ENCODE assay signal across 14 cellular contexts in the genomic region with DNA sequence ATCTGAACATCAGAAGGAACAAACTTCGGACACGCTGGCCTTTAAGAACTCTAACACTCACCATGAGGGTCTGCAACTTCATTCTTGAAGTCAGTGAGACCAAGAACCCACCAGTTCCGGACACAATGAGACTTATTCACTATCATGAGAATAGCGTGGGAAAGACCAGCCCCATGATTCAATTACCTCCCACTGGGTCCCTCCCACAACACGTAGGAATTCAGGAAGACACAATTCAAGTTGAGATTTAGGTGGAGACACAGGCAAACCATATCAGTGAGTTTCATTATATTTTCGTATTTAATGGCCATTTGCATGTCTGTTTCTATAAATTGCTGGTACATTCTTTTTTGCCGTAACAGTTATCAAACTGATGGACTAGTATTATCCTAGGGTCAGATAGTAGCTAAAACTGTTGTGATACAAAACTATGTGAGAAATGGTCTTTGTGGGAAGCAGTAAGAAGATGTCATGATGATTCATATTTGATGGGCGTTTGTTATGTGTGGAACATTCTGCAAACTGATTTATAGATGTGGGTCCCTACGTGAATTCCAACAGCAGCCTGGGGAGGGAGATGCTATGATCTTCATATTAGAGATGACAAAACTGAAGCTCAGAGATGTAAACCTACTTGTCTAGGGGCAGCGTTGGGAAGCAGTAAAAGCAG.
"Had no signal": no experiment of that assay in that cellular context is flagged by ENCODE, and none has a peak within 500 bp of the region (broad histone marks: within the 10 kb centered on the region; RNA-seq: fewer than 3 reads in every experiment).

No MANE protein-coding gene starts in this region.

- H3K9me3 ChIP-seq: left ventricle myocardium inferior, right atrium auricular region, testis, upper lobe of right lung had no signal

- H3K36me3 Mint-ChIP-seq: activated naive CD4-positive, alpha-beta T cell treated with anti-CD3 and anti-CD28 coated beads, Interleukin-2, amount 10 ng/mL, durations not matched to agents 7 days and 5 days; naive thymus-derived CD8-positive, alpha-beta T cell had no signal

- DNase-seq: activated CD4-positive, alpha-beta memory T cell treated with anti-CD3 and anti-CD28 coated beads, Interleukin-2, amount 10 ng/mL, durations not matched to agents 7 days and 5 days; activated CD4-positive, alpha-beta T cell treated with anti-CD3 and anti-CD28 coated beads for 36 hours; activated naive CD4-positive, alpha-beta T cell treated with anti-CD3 and anti-CD28 coated beads, Interleukin-2, amount 10 ng/mL, durations not matched to agents 7 days and 5 days; activated T-cell treated with anti-CD3 and anti-CD28 coated beads, Interleukin-2, amount 50 U/mL, for 24 hours; hippocampal formation; left ventricle myocardium inferior; naive thymus-derived CD8-positive, alpha-beta T cell; spleen; stomach; upper lobe of right lung; WERI-Rb-1 had no signal

- H3K27me3 Mint-ChIP-seq: activated CD4-positive, alpha-beta memory T cell treated with anti-CD3 and anti-CD28 coated beads, Interleukin-2, amount 10 ng/mL, durations not matched to agents 7 days and 5 days; activated CD4-positive, alpha-beta T cell treated with anti-CD3 and anti-CD28 coated beads for 36 hours; activated naive CD4-positive, alpha-beta T cell treated with anti-CD3 and anti-CD28 coated beads, Interleukin-2, amount 10 ng/mL, durations not matched to agents 7 days and 5 days; activated T-cell treated with anti-CD3 and anti-CD28 coated beads, Interleukin-2, amount 50 U/mL, for 24 hours had no signal

- H3K27me3 ChIP-seq: right atrium auricular region, spleen, stomach, testis, upper lobe of right lung had no signal

- H3K36me3 ChIP-seq: left ventricle myocardium inferior, right atrium auricular region, spleen, stomach, upper lobe of right lung, WERI-Rb-1 had no signal

- H3K27ac Mint-ChIP-seq: activated CD4-positive, alpha-beta memory T cell treated with anti-CD3 and anti-CD28 coated beads, Interleukin-2, amount 10 ng/mL, durations not matched to agents 7 days and 5 days; activated CD4-positive, alpha-beta T cell treated with anti-CD3 and anti-CD28 coated beads for 36 hours; activated naive CD4-positive, alpha-beta T cell treated with anti-CD3 and anti-CD28 coated beads, Interleukin-2, amount 10 ng/mL, durations not matched to agents 7 days and 5 days; activated T-cell treated with anti-CD3 and anti-CD28 coated beads, Interleukin-2, amount 50 U/mL, for 24 hours; naive thymus-derived CD8-positive, alpha-beta T cell; T-helper 1 cell treated with Interleukin-12 subunit alpha and Interleukin-12 subunit beta and Interleukin-4 antibody, amounts not matched to agents 30 μg/mL and 1 μg/mL, for 36 hours had no signal

- H3K4me3 ChIP-seq: left ventricle myocardium inferior, right atrium auricular region, spleen, stomach, upper lobe of right lung had no signal

- H3K4me3 Mint-ChIP-seq: activated CD4-positive, alpha-beta memory T cell treated with anti-CD3 and anti-CD28 coated beads, Interleukin-2, amount 10 ng/mL, durations not matched to agents 7 days and 5 days; activated CD4-positive, alpha-beta T cell treated with anti-CD3 and anti-CD28 coated beads for 36 hours; activated naive CD4-positive, alpha-beta T cell treated with anti-CD3 and anti-CD28 coated beads, Interleukin-2, amount 10 ng/mL, durations not matched to agents 7 days and 5 days; activated T-cell treated with anti-CD3 and anti-CD28 coated beads, Interleukin-2, amount 50 U/mL, for 24 hours; naive thymus-derived CD8-positive, alpha-beta T cell; T-helper 1 cell treated with Interleukin-12 subunit alpha and Interleukin-12 subunit beta and Interleukin-4 antibody, amounts not matched to agents 30 μg/mL and 1 μg/mL, for 36 hours had no signal

- H3K27ac ChIP-seq: left ventricle myocardium inferior, right atrium auricular region, spleen, stomach, upper lobe of right lung, WERI-Rb-1 had no signal

- H3K4me1 Mint-ChIP-seq: activated CD4-positive, alpha-beta memory T cell treated with anti-CD3 and anti-CD28 coated beads, Interleukin-2, amount 10 ng/mL, durations not matched to agents 7 days and 5 days; activated CD4-positive, alpha-beta T cell treated with anti-CD3 and anti-CD28 coated beads for 36 hours; activated naive CD4-positive, alpha-beta T cell treated with anti-CD3 and anti-CD28 coated beads, Interleukin-2, amount 10 ng/mL, durations not matched to agents 7 days and 5 days; naive thymus-derived CD8-positive, alpha-beta T cell had no signal

- H3K4me1 ChIP-seq: left ventricle myocardium inferior, right atrium auricular region, spleen, stomach, testis, upper lobe of right lung had no signal
